Comparison of ENCODE assay signal across 13 cellular contexts in genomic region chr12:122006186-122006926, GRCh38. TPM values are rescaled to one million over a fixed set of nuclear protein-coding genes. Genes with fewer than 3 reads are reported as not detected.
DNase-seq lines count a peak whose midpoint lies in the region; ATAC-seq and TF ChIP-seq lines count a peak whose summit lies in the region.
"Had no signal": no experiment of that assay in that cellular context is flagged by ENCODE, and none has a peak within 500 bp of the region (broad histone marks: within the 10 kb centered on the region; RNA-seq: fewer than 3 reads in every experiment).

No MANE protein-coding gene starts in this region.

- H3K9me3 ChIP-seq in heart right ventricle (no peaks in the 10 kb centered on the region), right atrium auricular region (no peaks in the 10 kb centered on the region)

- TF ChIP-seq CTCF in heart right ventricle (IDR thresholded peaks at IDR 0.05) (no peak), right atrium auricular region (IDR thresholded peaks at IDR 0.05) (no peak), endothelial cell (IDR thresholded peaks at IDR 0.05; ENCODE audit: unreplicated experiment) (no peak)

- H3K36me3 ChIP-seq in heart right ventricle (no peaks in the 10 kb centered on the region), right atrium auricular region (no peaks in the 10 kb centered on the region)

- no peaks in the 10 kb centered on the region for H3K9me3 Mint-ChIP-seq in activated naive CD4-positive, alpha-beta T cell treated with anti-CD3 and anti-CD28 coated beads, Interleukin-2, amount 50 U/mL, for 24 hours
- H3K9me3 Mint-ChIP-seq in stimulated activated naive B cell treated with anti-CD40 and anti-IgM and Interleukin-4, amounts not matched to agents 10 μg/mL and 1 μg/mL and 100 μg/mL, for 72 hours: no peaks in the 10 kb centered on the region
- no peaks in the 10 kb centered on the region for H3K9me3 Mint-ChIP-seq in endothelial cell (ENCODE audit: unreplicated experiment)

- intact Hi-C loops in heart right ventricle (cut with DNase I): no loop called here

- peak overlapping the region; percentile 33 for H3K4me3 Mint-ChIP-seq in activated naive CD4-positive, alpha-beta T cell treated with anti-CD3 and anti-CD28 coated beads, Interleukin-2, amount 50 U/mL, for 24 hours
- H3K4me3 Mint-ChIP-seq in stimulated activated naive B cell treated with anti-CD40 and anti-IgM and Interleukin-4, amounts not matched to agents 10 μg/mL and 1 μg/mL and 100 μg/mL, for 72 hours: peak overlapping the region; percentile 31 to 46
- no peak overlapping the region for H3K4me3 Mint-ChIP-seq in endothelial cell (ENCODE audit: unreplicated experiment)
- H3K4me3 Mint-ChIP-seq: nephron progenitor cell had no signal

- H3K4me1 ChIP-seq in heart right ventricle (peaks cover 0 to 23% (median 17%) of the 10 kb centered on the region in 9 donors), right atrium auricular region (peaks cover 0 to 23% of the 10 kb centered on the region in 2 donors)

- DNase-seq in heart right ventricle (no peak), right atrium auricular region (ENCODE audit: low spot score) (no peak), NOMO-1 treated with DMSO at 0.1 percent for 48 hours (lab: John Stamatoyannopoulos, UW; ENCODE audit: unreplicated experiment) (peak; percentile 43), DMS 273 treated with DMSO at 0.1 percent for 48 hours (lab: John Stamatoyannopoulos, UW) (no peak), endothelial cell (ENCODE audit: low spot score) (no peak)
- DNase-seq in stimulated activated naive B cell treated with anti-CD40 and anti-IgM and Interleukin-4, amounts not matched to agents 10 μg/mL and 1 μg/mL and 100 μg/mL, for 72 hours: no peak
- DNase-seq: hippocampal formation, nephron progenitor cell, SW 1271 had no signal

- H3K27ac Mint-ChIP-seq in activated naive CD4-positive, alpha-beta T cell treated with anti-CD3 and anti-CD28 coated beads, Interleukin-2, amount 50 U/mL, for 24 hours: no peak overlapping the region
- H3K27ac Mint-ChIP-seq in stimulated activated naive B cell treated with anti-CD40 and anti-IgM and Interleukin-4, amounts not matched to agents 10 μg/mL and 1 μg/mL and 100 μg/mL, for 72 hours: peak overlapping the region; percentile 87
- no peak overlapping the region for H3K27ac Mint-ChIP-seq in endothelial cell (ENCODE audit: unreplicated experiment)
- H3K27ac Mint-ChIP-seq: nephron progenitor cell had no signal

- peaks cover 5% of the 10 kb centered on the region for H3K27me3 Mint-ChIP-seq in activated naive CD4-positive, alpha-beta T cell treated with anti-CD3 and anti-CD28 coated beads, Interleukin-2, amount 50 U/mL, for 24 hours
- no peaks in the 10 kb centered on the region for H3K27me3 Mint-ChIP-seq in stimulated activated naive B cell treated with anti-CD40 and anti-IgM and Interleukin-4, amounts not matched to agents 10 μg/mL and 1 μg/mL and 100 μg/mL, for 72 hours
- peaks cover 2% of the 10 kb centered on the region for H3K27me3 Mint-ChIP-seq in endothelial cell (ENCODE audit: unreplicated experiment)

- whole genome bisulfite sequencing in heart right ventricle, 2 donors: 82 to 83% methylated on average over 24 of the region's 24 CpGs

- no peak overlapping the region for H3K27ac ChIP-seq in heart right ventricle
- no peak overlapping the region for H3K27ac ChIP-seq in right atrium auricular region

- H3K4me3 ChIP-seq in heart right ventricle (no peak overlapping the region), right atrium auricular region (no peak overlapping the region)

- peak in 6 of 8 donors; percentile 8 to 44 (median 24) for ATAC-seq in heart right ventricle
- no peak for ATAC-seq in stimulated activated naive B cell treated with anti-CD40 and anti-IgM and Interleukin-4, amounts not matched to agents 10 μg/mL and 1 μg/mL and 100 μg/mL, for 72 hours (replicated peaks)
- ATAC-seq in activated CD4-positive, CD25-positive, alpha-beta regulatory T cell treated with anti-CD3 and anti-CD28 coated beads, Interleukin-2, amount 50 U/mL, for 24 hours: no peak
- ATAC-seq: esophagus mucosa, HCT116 had no signal

- peaks cover 2% of the 10 kb centered on the region for H3K36me3 Mint-ChIP-seq in activated naive CD4-positive, alpha-beta T cell treated with anti-CD3 and anti-CD28 coated beads, Interleukin-2, amount 50 U/mL, for 24 hours
- peaks cover 0 to 9% of the 10 kb centered on the region in 2 donors for H3K36me3 Mint-ChIP-seq in stimulated activated naive B cell treated with anti-CD40 and anti-IgM and Interleukin-4, amounts not matched to agents 10 μg/mL and 1 μg/mL and 100 μg/mL, for 72 hours
- no peaks in the 10 kb centered on the region for H3K36me3 Mint-ChIP-seq in endothelial cell (ENCODE audit: low read depth, unreplicated experiment)

- H3K4me1 Mint-ChIP-seq in activated naive CD4-positive, alpha-beta T cell treated with anti-CD3 and anti-CD28 coated beads, Interleukin-2, amount 50 U/mL, for 24 hours: peaks cover 12% of the 10 kb centered on the region
- peaks cover 47 to 89% of the 10 kb centered on the region in 2 donors for H3K4me1 Mint-ChIP-seq in stimulated activated naive B cell treated with anti-CD40 and anti-IgM and Interleukin-4, amounts not matched to agents 10 μg/mL and 1 μg/mL and 100 μg/mL, for 72 hours
- H3K4me1 Mint-ChIP-seq in endothelial cell (ENCODE audit: unreplicated experiment): no peaks in the 10 kb centered on the region

- H3K27me3 ChIP-seq in heart right ventricle (peaks cover 0 to 10% (median 0%) of the 10 kb centered on the region in 7 donors), right atrium auricular region (no peaks in the 10 kb centered on the region)

RNA-seq across cellular contexts. Expression of gene BCL7A, which starts 15.3 kb away (rescaled TPM):
- total RNA-seq in heart right ventricle: 10 to 100 TPM; 13.2 to 25.7 (median 16.2) TPM
- 1 to 10 TPM; 3.4 to 4.9 TPM for polyA plus RNA-seq in heart right ventricle
- 10 to 100 TPM; 11.5 to 21.2 TPM for total RNA-seq in right atrium auricular region
- 6.2 TPM for total RNA-seq in endothelial cell (ENCODE audit: unreplicated experiment)

Comparison
In these comparisons a context has a peak if more than half of its experiments do, and no peak if none do; other contexts are left out.
1. ATAC-seq: peak in heart right ventricle (6 of 8); none in stimulated activated naive B cell treated with anti-CD40 and anti-IgM and Interleukin-4, amounts not matched to agents 10 μg/mL and 1 μg/mL and 100 μg/mL, for 72 hours (0 of 2) and activated CD4-positive, CD25-positive, alpha-beta regulatory T cell treated with anti-CD3 and anti-CD28 coated beads, Interleukin-2, amount 50 U/mL, for 24 hours (0 of 2).